8 cellular contexts compared by ENCODE assay signal in the genomic region with DNA sequence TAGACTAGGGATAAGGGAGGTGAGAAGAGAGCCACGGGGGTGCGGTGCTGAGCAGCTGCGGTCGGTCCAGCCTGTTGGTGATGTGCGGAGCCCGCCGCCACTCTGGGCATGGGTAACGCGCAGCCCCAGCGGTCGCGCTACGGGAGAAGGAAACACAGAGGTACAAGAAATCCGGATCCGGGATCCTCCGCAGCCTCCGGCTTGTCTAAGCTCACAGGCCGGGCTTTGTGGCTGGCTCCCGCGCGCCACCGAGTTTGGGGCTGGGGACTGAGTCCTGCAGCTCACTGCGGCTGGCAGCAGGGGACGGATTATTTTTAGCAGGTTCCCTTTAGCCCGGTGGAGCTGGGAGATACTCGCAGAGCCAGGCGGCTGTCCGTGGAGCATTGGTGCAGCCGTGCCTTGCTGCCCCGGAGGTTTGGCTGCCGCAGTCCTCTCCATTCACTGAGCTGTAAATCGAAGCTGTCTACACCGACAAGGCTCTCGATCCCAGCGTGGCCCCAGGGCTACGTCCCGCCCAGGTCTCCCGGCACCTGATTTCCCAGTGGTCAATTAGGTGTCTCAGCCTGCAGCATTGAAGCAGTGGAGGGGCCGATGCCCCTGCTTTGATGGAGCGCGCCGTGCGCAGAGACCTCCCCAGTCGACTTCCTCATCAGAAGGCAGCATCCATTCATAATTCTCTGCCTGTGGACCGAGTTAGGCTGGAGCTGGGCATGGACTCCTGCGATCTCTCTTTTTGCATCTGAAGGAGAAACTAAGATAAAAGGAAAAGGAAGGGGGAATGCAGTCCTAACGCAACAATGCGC.
DNase-seq lines count a peak whose midpoint lies in the region; ATAC-seq lines count a peak whose summit lies in the region.

No MANE protein-coding gene starts in this region.

- H3K27me3 ChIP-seq in HUES6 (ENCODE audit: control insufficient read depth, insufficient read depth, low read length) (peaks cover 55% of the 10 kb centered on the region), adipocyte (replicated peaks; ENCODE audit: control insufficient read depth, insufficient read depth, low read length) (peaks cover 6% of the 10 kb centered on the region), iPS-20b (ENCODE audit: insufficient read depth, low read length) (peaks cover 45% of the 10 kb centered on the region)

- H3K36me3 ChIP-seq in HUES6 (ENCODE audit: control insufficient read depth, insufficient read depth, low read length) (no peaks in the 10 kb centered on the region), adipocyte (ENCODE audit: control insufficient read depth, insufficient read depth, low read length, severe bottlenecking) (no peaks in the 10 kb centered on the region), iPS-20b (ENCODE audit: insufficient read depth, low read depth, low read length) (no peaks in the 10 kb centered on the region)

- peaks cover 9% of the 10 kb centered on the region; the same call in 1 of the 2 replicates for H3K4me1 ChIP-seq in HUES6 (ENCODE audit: control insufficient read depth, insufficient read depth, low read length)
- no peaks in the 10 kb centered on the region for H3K4me1 ChIP-seq in adipocyte (ENCODE audit: control insufficient read depth, insufficient read depth, low read length)
- H3K4me1 ChIP-seq in iPS-20b (ENCODE audit: insufficient read depth, low read length), result 0 out of 2 replicates have a peak, but pooled peaks cover 4% of the 10 kb centered on the region

- no peak overlapping the region for H3K27ac ChIP-seq in HUES6 (ENCODE audit: low read depth, low read length)
- no peak overlapping the region for H3K27ac ChIP-seq in iPS-20b (ENCODE audit: low read length)

- H3K4me3 ChIP-seq in HUES6 (ENCODE audit: low read depth, low read length), result peak overlapping the region; percentile 57
- H3K4me3 ChIP-seq in adipocyte (ENCODE audit: low read length), result peak overlapping the region; percentile 64
- H3K4me3 ChIP-seq in iPS-20b (ENCODE audit: low read length), result peak overlapping the region; percentile 59

- peak overlapping the region; percentile 18 for H3K9ac ChIP-seq in HUES6 (ENCODE audit: low read length)
- no peak overlapping the region for H3K9ac ChIP-seq in adipocyte (ENCODE audit: low read length)
- no peak overlapping the region for H3K9ac ChIP-seq in iPS-20b (ENCODE audit: low read depth, low read length)

- DNase-seq in adipocyte (ENCODE audit: low read depth) (peak; percentile 0), MV-4-11 (lab: John Stamatoyannopoulos, UW) (no peak), DMS 273 (lab: John Stamatoyannopoulos, UW; ENCODE audit: unreplicated experiment) (no peak), HCEC 1CT (no peak)
- peak; percentile 16 for DNase-seq in stimulated activated CD4-positive, alpha-beta T cell treated with anti-CD3 and anti-CD28 coated beads, Interleukin-4, amount 100 ng/mL, for 1 hour

- H3K9me3 ChIP-seq in HUES6 (ENCODE audit: control insufficient read depth, insufficient read depth, low read depth, low read length), result no peaks in the 10 kb centered on the region
- H3K9me3 ChIP-seq in adipocyte (ENCODE audit: control insufficient read depth, low read length), result peaks cover 3% of the 10 kb centered on the region
- no peaks in the 10 kb centered on the region for H3K9me3 ChIP-seq in iPS-20b (ENCODE audit: insufficient read depth, low read depth, low read length)

- ATAC-seq in GM18520 (IDR thresholded peaks at IDR 0.05; ENCODE audit: unreplicated experiment), result no peak

Comparison
In these comparisons a context has a peak if more than half of its experiments do, and no peak if none do; other contexts are left out.
1. DNase-seq: peak in adipocyte (single experiment) and stimulated activated CD4-positive, alpha-beta T cell treated with anti-CD3 and anti-CD28 coated beads, Interleukin-4, amount 100 ng/mL, for 1 hour (single experiment); none in MV-4-11 (single experiment), DMS 273 (single experiment) and HCEC 1CT (single experiment).
2. Peak in every context shown above with its lines, with median percentiles within 50 percentile points of each other: H3K4me3 ChIP-seq.